Comparison of ENCODE assay signal across 23 cellular contexts in genomic region chr20:60636417-60636816, GRCh38.
"Had no signal": no experiment of that assay in that cellular context is flagged by ENCODE, and none has a peak within 500 bp of the region (broad histone marks: within the 10 kb centered on the region; RNA-seq: fewer than 3 reads in every experiment).

No MANE protein-coding gene starts in this region.

- H3K4me3 ChIP-seq: stomach, suprapubic skin, testis, thoracic aorta, thyroid gland, tibial artery, tibial nerve, transverse colon, upper lobe of left lung, upper lobe of right lung, uterus, vagina had no signal

- H3K27me3 ChIP-seq: suprapubic skin, testis, thyroid gland, tibial artery, tibial nerve, transverse colon, upper lobe of left lung, uterus, vagina had no signal

- DNase-seq: stimulated activated CD4-positive, alpha-beta T cell treated with anti-CD3 and anti-CD28 coated beads, Interleukin-2, amount 100 ng/mL, for 48 hours; stimulated activated CD4-positive, alpha-beta T cell treated with anti-CD3 and anti-CD28 coated beads, Interleukin-4, amount 100 ng/mL, for 1 hour; stimulated activated CD4-positive, alpha-beta T cell treated with anti-CD3 and anti-CD28 coated beads, Interleukin-4, amount 100 ng/mL, for 24 hours; stimulated activated CD4-positive, alpha-beta T cell treated with anti-CD3 and anti-CD28 coated beads, Interleukin-4, amount 100 ng/mL, for 4 hours; stimulated activated CD8-positive, alpha-beta memory T cell treated with anti-CD3 and anti-CD28 coated beads, Interleukin-4, amount 100 ng/mL, for 48 hours; stimulated activated naive B cell treated with anti-CD40 and anti-IgM and Interleukin-4, amounts not matched to agents 10 μg/mL and 1 μg/mL and 100 μg/mL, for 72 hours; stimulated activated naive CD4-positive, alpha-beta T cell; stimulated activated naive CD4-positive, alpha-beta T cell treated with Interleukin-2 at 50 U/mL for 16 hours; stimulated activated naive CD8-positive, alpha-beta T cell treated with anti-CD3 and anti-CD28 coated beads, Interleukin-15, amount 100 ng/mL, for 72 hours; stimulated activated naive CD8-positive, alpha-beta T cell treated with anti-CD3 and anti-CD28 coated beads, Interleukin-15, Interleukin-2, amounts not matched to agents 100 U/mL and 50 U/mL, for 24 hours; stomach; substantia nigra; testis; thyroid gland; tibial artery; transverse colon; upper lobe of left lung; upper lobe of right lung; uterus had no signal

- H3K36me3 ChIP-seq: stomach, suprapubic skin, thoracic aorta, thyroid gland, tibial artery, tibial nerve, transverse colon, upper lobe of left lung, upper lobe of right lung, uterus, vagina had no signal

- H3K27ac ChIP-seq: stomach, suprapubic skin, testis, thoracic aorta, thyroid gland, tibial artery, tibial nerve, transverse colon, upper lobe of left lung, upper lobe of right lung, uterus, vagina had no signal

- H3K9me3 ChIP-seq: suprapubic skin, testis, thoracic aorta, thyroid gland, tibial artery, tibial nerve, transverse colon, upper lobe of left lung, upper lobe of right lung, uterus, vagina had no signal
